In the genomic region with DNA sequence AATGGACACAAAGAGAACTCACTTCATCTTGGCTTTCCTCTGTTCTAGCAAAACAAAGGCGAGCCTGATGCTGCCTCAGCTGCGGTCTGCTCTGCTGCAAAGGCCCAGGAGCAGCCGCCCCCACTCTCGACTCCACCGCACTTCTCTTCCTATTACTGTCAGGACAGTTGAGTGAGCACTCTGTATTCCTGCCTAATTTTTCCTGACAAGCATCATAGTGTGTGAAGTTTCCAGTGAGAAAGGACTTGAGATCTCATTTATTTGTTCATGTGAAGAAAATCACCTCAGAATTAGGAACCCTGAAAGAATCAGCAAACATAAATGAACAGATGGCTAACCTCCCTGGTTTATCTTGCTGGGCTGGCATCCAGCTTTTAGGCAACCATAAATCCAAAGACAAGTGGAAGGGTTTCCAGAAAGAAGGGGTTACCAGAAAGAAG, we compare ENCODE assay signal across 8 cellular contexts. TPM values are rescaled to one million over a fixed set of nuclear protein-coding genes. Genes with fewer than 3 reads are reported as not detected.
DNase-seq lines count a peak whose midpoint lies in the region; ATAC-seq and TF ChIP-seq lines count a peak whose summit lies in the region.

No MANE protein-coding gene starts in this region.

- TF ChIP-seq CTCF in BE2C (IDR thresholded peaks at IDR 0.05; ENCODE audit: low read depth, low read length): no peak
- no peak for TF ChIP-seq CTCF in activated CD8-positive, alpha-beta T cell treated with anti-CD3 and anti-CD28 coated beads for 36 hours (IDR thresholded peaks at IDR 0.05)
- no peak for TF ChIP-seq CTCF in glutamatergic neuron (IDR thresholded peaks at IDR 0.05; ENCODE audit: partially characterized antibody, unreplicated experiment)

- POLR2A ChIA-PET in activated CD8-positive, alpha-beta T cell treated with anti-CD3 and anti-CD28 coated beads for 36 hours (lab: Charles Lee): interaction anchor here (1.9 kb wide), 1 partner anchor 17 kb away, joined by 6 read pairs; no protein-coding TSS in a partner anchor

- H3K36me3 Mint-ChIP-seq in activated CD8-positive, alpha-beta T cell treated with anti-CD3 and anti-CD28 coated beads for 36 hours (ENCODE audit: low read depth): peaks cover 12% of the 10 kb centered on the region
- peaks cover 8% of the 10 kb centered on the region for H3K36me3 Mint-ChIP-seq in glutamatergic neuron (ENCODE audit: unreplicated experiment)

- peaks cover 47% of the 10 kb centered on the region for H3K4me1 Mint-ChIP-seq in activated CD8-positive, alpha-beta T cell treated with anti-CD3 and anti-CD28 coated beads for 36 hours (ENCODE audit: low read depth)
- peaks cover 42% of the 10 kb centered on the region for H3K4me1 Mint-ChIP-seq in glutamatergic neuron (ENCODE audit: low read depth, unreplicated experiment)

- no peaks in the 10 kb centered on the region for H3K9me3 Mint-ChIP-seq in activated CD8-positive, alpha-beta T cell treated with anti-CD3 and anti-CD28 coated beads for 36 hours
- peaks cover 11% of the 10 kb centered on the region for H3K9me3 Mint-ChIP-seq in glutamatergic neuron (ENCODE audit: unreplicated experiment)

- ATAC-seq in GM19395 (IDR thresholded peaks at IDR 0.05; ENCODE audit: unreplicated experiment) (peak; percentile 20), GM21515 (IDR thresholded peaks at IDR 0.05; ENCODE audit: unreplicated experiment) (no peak)
- no peak for ATAC-seq in activated CD8-positive, alpha-beta T cell treated with anti-CD3 and anti-CD28 coated beads for 36 hours

- intact Hi-C loops in activated CD8-positive, alpha-beta T cell treated with anti-CD3 and anti-CD28 coated beads for 36 hours (cut with micrococcal nuclease): no loop called here

- H3K27me3 ChIP-seq in BE2C (no peaks in the 10 kb centered on the region), rectal smooth muscle tissue (ENCODE audit: control insufficient read depth, insufficient read depth, low read length) (no peaks in the 10 kb centered on the region)

- H3K9ac ChIP-seq in rectal smooth muscle tissue (ENCODE audit: low read length): no peak overlapping the region

- H3K27me3 Mint-ChIP-seq in activated CD8-positive, alpha-beta T cell treated with anti-CD3 and anti-CD28 coated beads for 36 hours: no peaks in the 10 kb centered on the region
- H3K27me3 Mint-ChIP-seq in glutamatergic neuron (ENCODE audit: unreplicated experiment): peaks cover 10% of the 10 kb centered on the region

- H3K27ac Mint-ChIP-seq in activated CD8-positive, alpha-beta T cell treated with anti-CD3 and anti-CD28 coated beads for 36 hours: no peak overlapping the region
- H3K27ac Mint-ChIP-seq in glutamatergic neuron (ENCODE audit: unreplicated experiment): peak overlapping the region; percentile 98

- CTCF ChIA-PET in activated CD8-positive, alpha-beta T cell treated with anti-CD3 and anti-CD28 coated beads for 36 hours (lab: Charles Lee): interaction anchor here (1.0 to 5.8 kb wide), 2 partner anchors 10 to 18 kb away, joined by 3 to 37 read pairs; no protein-coding TSS in a partner anchor

- H3K36me3 ChIP-seq in BE2C (peaks cover 42% of the 10 kb centered on the region), rectal smooth muscle tissue (ENCODE audit: control insufficient read depth, insufficient read depth, low read length) (peaks cover 9% of the 10 kb centered on the region)

- H3K4me3 Mint-ChIP-seq in activated CD8-positive, alpha-beta T cell treated with anti-CD3 and anti-CD28 coated beads for 36 hours: no peak overlapping the region
- H3K4me3 Mint-ChIP-seq in glutamatergic neuron (ENCODE audit: unreplicated experiment): peak overlapping the region; percentile 77

- H3K27ac ChIP-seq in rectal smooth muscle tissue (ENCODE audit: low read depth, low read length): peak overlapping the region; percentile 84

- peaks cover 35% of the 10 kb centered on the region for H3K4me1 ChIP-seq in BE2C
- H3K4me1 ChIP-seq in rectal smooth muscle tissue (ENCODE audit: control insufficient read depth, insufficient read depth, low read length): peaks cover 46% of the 10 kb centered on the region

- H3K9me3 ChIP-seq in BE2C: no peaks in the 10 kb centered on the region

- H3K4me3 ChIP-seq in BE2C (ENCODE audit: low read depth, low read length): peak overlapping the region; percentile 37
- peak overlapping the region; percentile 19 for H3K4me3 ChIP-seq in rectal smooth muscle tissue (ENCODE audit: low read length)

- DNase-seq in BE2C (peak; percentile 71), NCI-H146 treated with DMSO at 0.1 percent for 48 hours (lab: John Stamatoyannopoulos, UW; ENCODE audit: unreplicated experiment) (peak; percentile 80), glutamatergic neuron (peak; percentile 69)
- peak; percentile 56 for DNase-seq in activated CD8-positive, alpha-beta T cell treated with anti-CD3 and anti-CD28 coated beads for 36 hours
- DNase-seq in NK-92 treated with Interleukin-12 subunit alpha and Interleukin-12 subunit beta, amount 100 ng/mL, for 24 hours (lab: John Stamatoyannopoulos, UW): no peak

RNA-seq across cellular contexts. Expression of gene SCARB2, which starts 15.6 kb away (rescaled TPM):
- 113 TPM for polyA plus RNA-seq in BE2C (2012; ENCODE audit: insufficient read depth, insufficient read length, low read depth)
- total RNA-seq in activated CD8-positive, alpha-beta T cell treated with anti-CD3 and anti-CD28 coated beads for 36 hours: 1 to 10 TPM; 2.6 to 3.1 TPM
- 330 TPM for total RNA-seq in glutamatergic neuron (ENCODE audit: unreplicated experiment)

RNA-seq across cellular contexts. Expression of gene NUP54, which starts 49.8 kb away (rescaled TPM):
- 27.9 TPM for polyA plus RNA-seq in BE2C (2012; ENCODE audit: insufficient read depth, insufficient read length, low read depth)
- total RNA-seq in activated CD8-positive, alpha-beta T cell treated with anti-CD3 and anti-CD28 coated beads for 36 hours: 10 to 100 TPM; 61.7 to 61.9 TPM
- 43.4 TPM for total RNA-seq in glutamatergic neuron (ENCODE audit: unreplicated experiment)

RNA-seq across cellular contexts. Expression of gene FAM47E, which starts 53.5 kb away (rescaled TPM):
- 0.88 TPM for polyA plus RNA-seq in BE2C (2012; ENCODE audit: insufficient read depth, insufficient read length, low read depth)
- not detected for total RNA-seq in activated CD8-positive, alpha-beta T cell treated with anti-CD3 and anti-CD28 coated beads for 36 hours
- total RNA-seq in glutamatergic neuron (ENCODE audit: unreplicated experiment): 2.9 TPM

Comparison
In these comparisons a context has a peak if more than half of its experiments do, and no peak if none do; other contexts are left out.
1. RNA of gene SCARB2, which starts 15.6 kb away (total RNA-seq): 330 TPM in glutamatergic neuron (single experiment); 2.6 to 3.1 TPM in activated CD8-positive, alpha-beta T cell treated with anti-CD3 and anti-CD28 coated beads for 36 hours; every median in the first group is over 10 times any median in the second.